Comparison of ENCODE assay signal across 9 cellular contexts in genomic region chr2:119491776-119492525, GRCh38. TPM values are rescaled to one million over a fixed set of nuclear protein-coding genes. Genes with fewer than 3 reads are reported as not detected.
DNase-seq lines count a peak whose midpoint lies in the region; ATAC-seq and TF ChIP-seq lines count a peak whose summit lies in the region.
"Had no signal": no experiment of that assay in that cellular context is flagged by ENCODE, and none has a peak within 500 bp of the region (broad histone marks: within the 10 kb centered on the region; RNA-seq: fewer than 3 reads in every experiment).

No MANE protein-coding gene starts in this region.

- no peaks in the 10 kb centered on the region for H3K9me3 ChIP-seq in RWPE2 (ENCODE audit: severe bottlenecking)
- H3K9me3 ChIP-seq in psoas muscle: no peaks in the 10 kb centered on the region
- H3K9me3 ChIP-seq: adrenal gland had no signal

- intact Hi-C loops in psoas muscle (cut with DNase I): no loop called here

- H3K4me3 ChIP-seq in RWPE2 (ENCODE audit: severe bottlenecking): no peak overlapping the region
- no peak overlapping the region for H3K4me3 ChIP-seq in psoas muscle
- no peak overlapping the region for H3K4me3 ChIP-seq in coronary artery
- H3K4me3 ChIP-seq: adrenal gland had no signal

- ATAC-seq in RWPE2 (ENCODE audit: low read depth) (peak; percentile 96), psoas muscle (peak; percentile 72 to 81 (median 74)), GM21423 (IDR thresholded peaks at IDR 0.05; ENCODE audit: unreplicated experiment) (no peak)

- WGBS in psoas muscle, 3 donors: 49 to 59% (median 55%) methylated on average over 5 of the region's 5 CpGs

- H3K4me1 ChIP-seq in RWPE2 (ENCODE audit: insufficient read depth, poor library complexity, severe bottlenecking) (peaks cover 13% of the 10 kb centered on the region), psoas muscle (peaks cover 26% of the 10 kb centered on the region)

- H3K36me3 ChIP-seq in RWPE2 (ENCODE audit: low read depth): no peaks in the 10 kb centered on the region
- no peaks in the 10 kb centered on the region for H3K36me3 ChIP-seq in psoas muscle (ENCODE audit: insufficient read depth in 1 of 2, low read depth in 1 of 2)
- H3K36me3 ChIP-seq: adrenal gland had no signal

- no peaks in the 10 kb centered on the region for H3K27me3 ChIP-seq in RWPE2 (ENCODE audit: insufficient read depth, poor library complexity, severe bottlenecking)
- no peaks in the 10 kb centered on the region for H3K27me3 ChIP-seq in psoas muscle (ENCODE audit: insufficient read depth in 3 of 3, low read length in 2 of 3)
- H3K27me3 ChIP-seq: adrenal gland had no signal

- no peak for TF ChIP-seq CTCF in RWPE2 (IDR thresholded peaks at IDR 0.05; ENCODE audit: poor library complexity, severe bottlenecking)
- TF ChIP-seq CTCF in psoas muscle (IDR thresholded peaks at IDR 0.05): no peak
- TF ChIP-seq CTCF in coronary artery (IDR thresholded peaks at IDR 0.05): no peak

- DNase-seq in GM04503 (ENCODE audit: low read depth): peak; percentile 56
- DNase-seq in RWPE2 (ENCODE audit: low spot score): no peak
- DNase-seq in glomerular endothelial cell (ENCODE audit: extremely low read depth, low read depth, low spot score): peak; percentile 33
- no peak for DNase-seq in psoas muscle
- DNase-seq in globus pallidus (ENCODE audit: low spot score): no peak
- DNase-seq in activated CD4-positive, alpha-beta T cell treated with anti-CD3 and anti-CD28 coated beads, Interleukin-2, amount 50 U/mL, for 1 hour: no peak
- DNase-seq in coronary artery (ENCODE audit: low spot score): no peak

- peak overlapping the region; percentile 79 for H3K27ac ChIP-seq in RWPE2 (ENCODE audit: poor library complexity, severe bottlenecking)
- H3K27ac ChIP-seq in psoas muscle: peak overlapping the region; percentile 59
- no peak overlapping the region for H3K27ac ChIP-seq in coronary artery

RNA-seq across cellular contexts. Expression of gene SCTR, which starts 32.3 kb away (rescaled TPM):
- not detected in 2 replicates for total RNA-seq in glomerular endothelial cell
- 1 to 10 TPM in 1 of 4 donors, under 1 TPM in 1, not detected in 2; 0.57 to 1.3 TPM for total RNA-seq in psoas muscle
- polyA plus RNA-seq in psoas muscle: under 1 TPM in 1 of 3 donors, not detected in 2; 0.12 TPM

RNA-seq across cellular contexts. Expression of gene CFAP221, which starts 52.3 kb away (rescaled TPM):
- total RNA-seq in glomerular endothelial cell (1.1 and 3.1 TPM in 2 replicates), psoas muscle (under 1 TPM in 2 of 4 donors, not detected in 2; 0.36 to 0.88 TPM)
- polyA plus RNA-seq in psoas muscle: not detected

Comparison
In these comparisons a context has a peak if more than half of its experiments do, and no peak if none do; other contexts are left out.
1. DNase-seq: peak in GM04503 (single experiment) and glomerular endothelial cell (single experiment); none in RWPE2 (single experiment), psoas muscle (0 of 2), globus pallidus (single experiment), activated CD4-positive, alpha-beta T cell treated with anti-CD3 and anti-CD28 coated beads, Interleukin-2, amount 50 U/mL, for 1 hour (single experiment) and coronary artery (single experiment).
2. H3K27ac ChIP-seq: peak in RWPE2 (single experiment) and psoas muscle (single experiment); none in coronary artery (0 of 2).